8 cellular contexts compared by ENCODE assay signal in genomic region chr3:9402410-9403228, GRCh38. TPM values are rescaled to one million over a fixed set of nuclear protein-coding genes. Genes with fewer than 3 reads are reported as not detected.
DNase-seq lines count a peak whose midpoint lies in the region; ATAC-seq, FAIRE-seq and TF ChIP-seq lines count a peak whose summit lies in the region.

No MANE protein-coding gene starts in this region.

- no peak for FAIRE-seq in frontal cortex (lab: Jason Lieb, UNC)

- no peaks in the 10 kb centered on the region for H3K9me3 ChIP-seq in psoas muscle

- peak overlapping the region; percentile 14 for H3K27ac Mint-ChIP-seq in activated naive CD4-positive, alpha-beta T cell treated with anti-CD3 and anti-CD28 coated beads, Interleukin-2, amount 50 U/mL, for 24 hours
- H3K27ac Mint-ChIP-seq in activated naive CD4-positive, alpha-beta T cell treated with anti-CD3 and anti-CD28 coated beads, Interleukin-2, amount 50 U/mL, for 72 hours, result no peak overlapping the region

- intact Hi-C loops in psoas muscle (cut with DNase I), result no loop called here

- no peaks in the 10 kb centered on the region for H3K9me3 Mint-ChIP-seq in activated naive CD4-positive, alpha-beta T cell treated with anti-CD3 and anti-CD28 coated beads, Interleukin-2, amount 50 U/mL, for 24 hours
- H3K9me3 Mint-ChIP-seq in activated naive CD4-positive, alpha-beta T cell treated with anti-CD3 and anti-CD28 coated beads, Interleukin-2, amount 50 U/mL, for 72 hours, result no peaks in the 10 kb centered on the region

- peak overlapping the region; percentile 100 for H3K27ac ChIP-seq in psoas muscle

- H3K4me1 ChIP-seq in psoas muscle, result peaks cover 81% of the 10 kb centered on the region

- ATAC-seq in activated naive CD4-positive, alpha-beta T cell treated with anti-CD3 and anti-CD28 coated beads, Interleukin-2, amount 50 U/mL, for 72 hours, result no peak
- ATAC-seq in psoas muscle (no peak), HG03442 (IDR thresholded peaks at IDR 0.05; ENCODE audit: unreplicated experiment) (no peak)

- DNase-seq in activated naive CD4-positive, alpha-beta T cell treated with anti-CD3 and anti-CD28 coated beads, Interleukin-2, amount 50 U/mL, for 72 hours (ENCODE audit: low spot score in 2 of 2), result no peak
- DNase-seq in SK-N-DZ (ENCODE audit: low spot score) (peak; percentile 66), frontal cortex (ENCODE audit: low spot score in 2 of 2) (peak; percentile 20 to 34), psoas muscle (no peak), hepatic stellate cell (ENCODE audit: low spot score) (no peak)
- no peak for DNase-seq in stimulated activated CD4-positive, alpha-beta T cell treated with anti-CD3 and anti-CD28 coated beads, Interleukin-2, amount 100 ng/mL, for 48 hours

- TF ChIP-seq CTCF in psoas muscle (IDR thresholded peaks at IDR 0.05), result no peak

- H3K36me3 ChIP-seq in psoas muscle (ENCODE audit: insufficient read depth in 1 of 2, low read depth in 1 of 2), result no peaks in the 10 kb centered on the region

- WGBS in psoas muscle, 3 donors, result 23 to 25% (median 24%) methylated on average over 3 of the region's 3 CpGs

- no peaks in the 10 kb centered on the region for H3K27me3 Mint-ChIP-seq in activated naive CD4-positive, alpha-beta T cell treated with anti-CD3 and anti-CD28 coated beads, Interleukin-2, amount 50 U/mL, for 24 hours

- H3K4me3 Mint-ChIP-seq in activated naive CD4-positive, alpha-beta T cell treated with anti-CD3 and anti-CD28 coated beads, Interleukin-2, amount 50 U/mL, for 24 hours, result peak overlapping the region; percentile 57

- peak overlapping the region; percentile 96 for H3K4me3 ChIP-seq in psoas muscle

- H3K27me3 ChIP-seq in psoas muscle (ENCODE audit: insufficient read depth in 3 of 3, low read length in 2 of 3), result no peaks in the 10 kb centered on the region

- no peaks in the 10 kb centered on the region for H3K36me3 Mint-ChIP-seq in activated naive CD4-positive, alpha-beta T cell treated with anti-CD3 and anti-CD28 coated beads, Interleukin-2, amount 50 U/mL, for 24 hours
- H3K36me3 Mint-ChIP-seq in activated naive CD4-positive, alpha-beta T cell treated with anti-CD3 and anti-CD28 coated beads, Interleukin-2, amount 50 U/mL, for 72 hours, result peaks cover 11 to 38% of the 10 kb centered on the region in 2 donors

- H3K4me1 Mint-ChIP-seq in activated naive CD4-positive, alpha-beta T cell treated with anti-CD3 and anti-CD28 coated beads, Interleukin-2, amount 50 U/mL, for 24 hours, result peaks cover 85% of the 10 kb centered on the region

RNA-seq across cellular contexts. Expression of gene SETD5, which starts 5.2 kb away (rescaled TPM):
- total RNA-seq in activated naive CD4-positive, alpha-beta T cell treated with anti-CD3 and anti-CD28 coated beads, Interleukin-2, amount 50 U/mL, for 72 hours, result 100 to 1,000 TPM; 158 to 170 TPM
- 96.9 and 104 TPM in 2 replicates for polyA plus RNA-seq in SK-N-DZ (2014; cell fraction: cytosol; rRNA removed)
- polyA plus RNA-seq in SK-N-DZ (2014; cell fraction: nucleus; rRNA removed), result 176 and 232 TPM in 2 replicates
- total RNA-seq in frontal cortex (28.5 TPM), psoas muscle (10 to 100 TPM; 58.3 to 69.3 (median 66.6) TPM)
- 10 to 100 TPM; 12.8 to 34.8 (median 19.7) TPM for polyA plus RNA-seq in psoas muscle

RNA-seq across cellular contexts. Expression of gene THUMPD3, which starts 39.8 kb away (rescaled TPM):
- 10 to 100 TPM; 61.6 to 62.0 TPM for total RNA-seq in activated naive CD4-positive, alpha-beta T cell treated with anti-CD3 and anti-CD28 coated beads, Interleukin-2, amount 50 U/mL, for 72 hours
- polyA plus RNA-seq in SK-N-DZ (2014; cell fraction: cytosol; rRNA removed), result 48.8 and 74.7 TPM in 2 replicates
- polyA plus RNA-seq in SK-N-DZ (2014; cell fraction: nucleus; rRNA removed), result 20.9 and 50.1 TPM in 2 replicates
- total RNA-seq in frontal cortex (79.1 TPM), psoas muscle (10 to 100 TPM; 40.0 to 57.7 (median 52.9) TPM)
- polyA plus RNA-seq in psoas muscle, result 10 to 100 TPM; 42.8 to 70.5 (median 59.0) TPM

Comparison
In these comparisons a context has a peak if more than half of its experiments do, and no peak if none do; other contexts are left out.
1. DNase-seq: peak in SK-N-DZ (single experiment) and frontal cortex (2 of 2); none in activated naive CD4-positive, alpha-beta T cell treated with anti-CD3 and anti-CD28 coated beads, Interleukin-2, amount 50 U/mL, for 72 hours (0 of 2), psoas muscle (0 of 2), stimulated activated CD4-positive, alpha-beta T cell treated with anti-CD3 and anti-CD28 coated beads, Interleukin-2, amount 100 ng/mL, for 48 hours (0 of 2) and hepatic stellate cell (single experiment).